Comparison of ENCODE assay signal across 11 cellular contexts in genomic region chr4:109278594-109279031, GRCh38. TPM values are rescaled to one million over a fixed set of nuclear protein-coding genes. Genes with fewer than 3 reads are reported as not detected.
DNase-seq lines count a peak whose midpoint lies in the region; ATAC-seq, FAIRE-seq and TF ChIP-seq lines count a peak whose summit lies in the region.
"Had no signal": no experiment of that assay in that cellular context is flagged by ENCODE, and none has a peak within 500 bp of the region (broad histone marks: within the 10 kb centered on the region; RNA-seq: fewer than 3 reads in every experiment).

No MANE protein-coding gene starts in this region.

- no peak overlapping the region for H3K4me3 Mint-ChIP-seq in CD4-positive, alpha-beta T cell

- TF ChIP-seq CTCF in A549 (IDR thresholded peaks at IDR 0.05) (no peak), MM.1S (IDR thresholded peaks at IDR 0.05; ENCODE audit: low read length) (no peak)
- no peak for TF ChIP-seq CTCF in CD4-positive, alpha-beta T cell (IDR thresholded peaks at IDR 0.05)

- POLR2A ChIA-PET in A549 (lab: Yijun Ruan, JAX) = no interaction called here
- POLR2A ChIA-PET in CD4-positive, alpha-beta T cell (lab: Charles Lee) = no interaction called here

- no peaks in the 10 kb centered on the region for H3K36me3 Mint-ChIP-seq in CD4-positive, alpha-beta T cell (ENCODE audit: low read depth)

- H3K4me2 ChIP-seq in A549 (no peak overlapping the region), MM.1S (ENCODE audit: low read depth, low read length) (peak overlapping the region; percentile 14; the same call in 1 of the 2 replicates)

- H3K4me1 Mint-ChIP-seq in CD4-positive, alpha-beta T cell (ENCODE audit: low read depth) = no peaks in the 10 kb centered on the region

- H3K4me3 ChIP-seq in A549 = no peak overlapping the region
- no peak overlapping the region for H3K4me3 ChIP-seq in MM.1S (ENCODE audit: low read length)
- H3K4me3 ChIP-seq: ovary had no signal

- H3K9me2 ChIP-seq in MM.1S (replicated peaks; ENCODE audit: insufficient read depth, low read length) = no peaks in the 10 kb centered on the region

- TF ChIP-seq POLR2A in A549 (IDR thresholded peaks at IDR 0.05; ENCODE audit: low read length) = no peak

- DNase-seq in A549 (ENCODE audit: low read depth in 1 of 2, low spot score in 1 of 2) (no peak), MM.1S (peak; percentile 92), NCI-H2227 treated with DMSO at 0.1 percent for 48 hours (lab: John Stamatoyannopoulos, UW) (no peak), NCI-H146 (lab: John Stamatoyannopoulos, UW) (no peak), mesenteric fat pad (ENCODE audit: low spot score) (no peak)
- DNase-seq in CD4-positive, alpha-beta T cell = no peak
- DNase-seq: NCI-H1105, ovary, SHP77 treated with DMSO at 0.1 percent for 48 hours had no signal

- peaks cover 19% of the 10 kb centered on the region for H3F3A ChIP-seq in MM.1S (ENCODE audit: insufficient read depth, low read length)

- no peak for TF ChIP-seq EP300 in A549 (IDR thresholded peaks at IDR 0.05)

- no peak overlapping the region for H3K27ac Mint-ChIP-seq in CD4-positive, alpha-beta T cell

- CTCF ChIA-PET in A549 (lab: Yijun Ruan, JAX) = no interaction called here
- CTCF ChIA-PET in CD4-positive, alpha-beta T cell (lab: Charles Lee) = interaction anchor here (0.7 kb wide), 1 partner anchor 11 kb away, joined by 3 read pairs; no protein-coding TSS in a partner anchor

- H3K9me3 Mint-ChIP-seq in CD4-positive, alpha-beta T cell = no peaks in the 10 kb centered on the region

- H3K79me2 ChIP-seq in MM.1S (ENCODE audit: low read length) = no peaks in the 10 kb centered on the region

- no peaks in the 10 kb centered on the region for H3K27me3 ChIP-seq in MM.1S (replicated peaks; ENCODE audit: insufficient read depth, low read length)
- peaks cover 4% of the 10 kb centered on the region for H3K27me3 ChIP-seq in CD4-positive, alpha-beta T cell (ENCODE audit: control insufficient read depth, insufficient read depth, low read length)
- H3K27me3 ChIP-seq: ovary had no signal

- 45% methylated on average over 3 of the region's 3 CpGs for WGBS in A549 (ENCODE audit: missing lambda C conversion rate)

- H3K9ac ChIP-seq in MM.1S (ENCODE audit: low read length) = peak overlapping the region; percentile 28; the same call in 1 of the 2 replicates

- no peaks in the 10 kb centered on the region for H3K9me3 ChIP-seq in A549
- H3K9me3 ChIP-seq in MM.1S (replicated peaks; ENCODE audit: insufficient read depth, low read length) = no peaks in the 10 kb centered on the region
- H3K9me3 ChIP-seq in CD4-positive, alpha-beta T cell (ENCODE audit: control insufficient read depth, low read length) = no peaks in the 10 kb centered on the region
- H3K9me3 ChIP-seq: ovary had no signal

- intact Hi-C loops in CD4-positive, alpha-beta T cell (cut with DNase I, micrococcal nuclease) = no loop called here

- no peaks in the 10 kb centered on the region for H4K20me1 ChIP-seq in MM.1S (ENCODE audit: insufficient read depth, low read length)

- ATAC-seq in A549 = no peak
- ATAC-seq in GM19324 (IDR thresholded peaks at IDR 0.05; ENCODE audit: low FRiP score, unreplicated experiment) = peak; percentile 83
- peak; percentile 77 for ATAC-seq in HG02870 (IDR thresholded peaks at IDR 0.05; ENCODE audit: unreplicated experiment)
- ATAC-seq in CD4-positive, alpha-beta T cell (ENCODE audit: poor library complexity) = no peak

- peak overlapping the region; percentile 40 for H2AFZ ChIP-seq in MM.1S (ENCODE audit: low read length)

- no peaks in the 10 kb centered on the region for H3K36me3 ChIP-seq in MM.1S (replicated peaks; ENCODE audit: insufficient read depth, low read length)
- H3K36me3 ChIP-seq: ovary had no signal

- H3K27me3 Mint-ChIP-seq in CD4-positive, alpha-beta T cell = peaks cover 11% of the 10 kb centered on the region

- no peak for FAIRE-seq in A549 (lab: Jason Lieb, UNC)

- no peak for TF ChIP-seq RAD21 in A549 (conservative IDR thresholded peaks at IDR 0.05 in 1 of 2, IDR thresholded peaks at IDR 0.05 in 1 of 2)

- H3K4me1 ChIP-seq in A549 (no peaks in the 10 kb centered on the region), MM.1S (ENCODE audit: low read length) (peaks cover 38% of the 10 kb centered on the region)

- H3K27ac ChIP-seq in A549 (no peak overlapping the region), MM.1S (ENCODE audit: low read length) (peak overlapping the region; percentile 81)
- H3K27ac ChIP-seq in CD4-positive, alpha-beta T cell (ENCODE audit: low read depth, low read length) = no peak overlapping the region
- H3K27ac ChIP-seq: ovary had no signal

TF ChIP-seq in A549, 52 proteins besides CTCF, POLR2A, EP300 and RAD21:
- TF ChIP-seq PHF8 (IDR thresholded peaks at IDR 0.05; ENCODE audit: borderline replicate concordance, low read depth) = no peak
- TF ChIP-seq MAFK (IDR thresholded peaks at IDR 0.05; ENCODE audit: partially characterized antibody) = peak; percentile 71
TF ChIP-seq in A549: peak in this region for 1.

RNA-seq across cellular contexts. Expression of gene COL25A1, which starts 23.8 kb away (rescaled TPM):
- polyA plus RNA-seq in A549 (2011; rRNA removed) (not detected in 2 replicates), A549 (2017; fragmentation: RNase III; extraction: RNeasy Plus Mini Kit Qiagen cat#74134 plus additional on column Dnase treatment) (not detected in 3 replicates)
- polyA plus RNA-seq in A549 (2012; cell fraction: cytosol; rRNA removed) = not detected in 2 replicates
- not detected in 2 replicates for polyA plus RNA-seq in A549 (2012; cell fraction: nucleus; rRNA removed)
- polyA minus RNA-seq in A549 (2011; rRNA and poly(A)+ RNA removed) = not detected in 2 replicates
- under 1 TPM in 1 of 2 experiments, not detected in 1; 0.42 TPM for total RNA-seq in CD4-positive, alpha-beta T cell
- 6.6 TPM for total RNA-seq in mesenteric fat pad

Comparison
In these comparisons a context has a peak if more than half of its experiments do, and no peak if none do; other contexts are left out.
1. ATAC-seq: peak in GM19324 (single experiment) and HG02870 (single experiment); none in A549 (0 of 2) and CD4-positive, alpha-beta T cell (single experiment).